ENCODE assay signal across 21 cellular contexts in the genomic region with DNA sequence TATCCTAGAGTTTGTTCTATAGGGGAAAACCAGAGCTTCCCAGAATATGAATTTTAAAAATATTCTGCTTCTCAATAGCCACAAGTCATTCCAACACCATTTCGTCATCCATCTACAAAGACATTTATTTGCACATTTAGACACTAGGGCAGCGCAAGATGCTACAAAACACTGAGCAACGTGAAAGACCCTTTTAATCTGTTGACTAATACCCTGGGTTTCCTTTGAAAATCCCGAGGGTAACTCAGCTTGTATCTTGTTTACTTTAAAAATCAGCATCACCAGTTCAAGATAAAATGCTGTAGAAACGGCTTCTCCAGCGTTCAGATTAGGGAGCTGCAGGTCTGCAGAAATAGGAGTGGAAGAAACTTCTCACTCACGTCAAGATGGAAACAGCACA. TPM values are rescaled to one million over a fixed set of nuclear protein-coding genes. Genes with fewer than 3 reads are reported as not detected.
"Had no signal": no experiment of that assay in that cellular context is flagged by ENCODE, and none has a peak within 500 bp of the region (broad histone marks: within the 10 kb centered on the region; RNA-seq: fewer than 3 reads in every experiment).

No MANE protein-coding gene starts in this region.

- H3K27me3 ChIP-seq: ovary had no signal

- H3K4me3 ChIP-seq: coronary artery, mucosa of descending colon, ovary had no signal

- H3K36me3 Mint-ChIP-seq: natural killer cell had no signal

- H3K9me3 Mint-ChIP-seq: endodermal cell, natural killer cell, neural crest cell had no signal

- FAIRE-seq: endothelial cell of umbilical vein, islet of Langerhans, small intestine, urothelium cell line had no signal

- H3K4me3 Mint-ChIP-seq: endodermal cell, natural killer cell, neural crest cell had no signal

- H3K27ac ChIP-seq: coronary artery, ovary had no signal

- H3K27ac Mint-ChIP-seq: endodermal cell, natural killer cell, progenitor cell of endocrine pancreas had no signal

- H3K9me3 ChIP-seq: mucosa of descending colon, ovary had no signal

- DNase-seq: effector CD4-positive, alpha-beta T cell; endodermal cell; erythroblast; foreskin melanocyte; head of caudate nucleus; hippocampal formation; kidney glomerular epithelial cell; mucosa of descending colon; natural killer cell; ovary; right cardiac atrium; small intestine; stimulated activated CD4-positive, alpha-beta T cell treated with anti-CD3 and anti-CD28 coated beads, Interleukin-2, amount 100 ng/mL, for 48 hours; stimulated activated naive CD4-positive, alpha-beta T cell treated with Interleukin-2 at 50 U/mL for 16 hours; trophoblast cell had no signal

- H3K4me1 Mint-ChIP-seq: natural killer cell had no signal

- ATAC-seq: mucosa of descending colon, natural killer cell, right cardiac atrium had no signal

- H3K36me3 ChIP-seq: ovary had no signal

RNA-seq across cellular contexts. Expression of a gene that starts 13.5 kb away (rescaled TPM):
- total RNA-seq: endothelial cell of umbilical vein, natural killer cell had no signal
- polyA plus RNA-seq: endothelial cell of umbilical vein had no signal
